Comparison of ENCODE assay signal across 20 cellular contexts in the genomic region with DNA sequence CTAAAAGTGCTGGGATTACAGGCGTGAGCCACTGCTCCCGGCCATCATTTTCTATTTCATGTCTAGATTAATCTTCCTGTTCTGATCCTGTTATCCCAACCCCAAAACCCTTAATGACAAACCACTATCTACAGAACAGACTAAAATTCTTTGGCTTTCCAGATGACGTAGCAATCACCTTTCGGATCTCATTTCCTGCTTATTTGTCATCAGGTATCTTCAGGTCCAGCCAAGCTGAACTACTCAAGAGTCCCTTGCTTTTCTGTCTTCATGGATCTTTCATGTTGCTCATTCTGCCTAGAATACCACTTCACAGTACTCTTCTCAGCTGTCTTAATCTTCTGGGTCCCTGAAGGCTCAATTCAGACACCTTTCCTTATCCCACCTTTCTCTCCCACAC.
"Had no signal": no experiment of that assay in that cellular context is flagged by ENCODE, and none has a peak within 500 bp of the region (broad histone marks: within the 10 kb centered on the region; RNA-seq: fewer than 3 reads in every experiment).

No MANE protein-coding gene starts in this region.

- H3K4me3 ChIP-seq: ascending aorta, esophagus muscularis mucosa, left ventricle myocardium inferior, lung, suprapubic skin, tibial artery had no signal

- H3K27ac Mint-ChIP-seq: activated naive CD4-positive, alpha-beta T cell treated with anti-CD3 and anti-CD28 coated beads for 36 hours; activated naive CD8-positive, alpha-beta T cell treated with anti-CD3 and anti-CD28 coated beads, Interleukin-2, amount 10 ng/mL, durations not matched to agents 7 days and 5 days; brain; nephron had no signal

- H3K9me3 ChIP-seq: ascending aorta, esophagus muscularis mucosa, left ventricle myocardium inferior, suprapubic skin, tibial artery had no signal

- H3K27me3 ChIP-seq: ascending aorta, esophagus muscularis mucosa, suprapubic skin, tibial artery had no signal

- H3K36me3 Mint-ChIP-seq: activated naive CD8-positive, alpha-beta T cell treated with anti-CD3 and anti-CD28 coated beads, Interleukin-2, amount 10 ng/mL, durations not matched to agents 7 days and 5 days; brain had no signal

- H3K4me3 Mint-ChIP-seq: activated naive CD4-positive, alpha-beta T cell treated with anti-CD3 and anti-CD28 coated beads for 36 hours; activated naive CD8-positive, alpha-beta T cell treated with anti-CD3 and anti-CD28 coated beads, Interleukin-2, amount 10 ng/mL, durations not matched to agents 7 days and 5 days; brain; nephron had no signal

- H3K27me3 Mint-ChIP-seq: activated naive CD8-positive, alpha-beta T cell treated with anti-CD3 and anti-CD28 coated beads, Interleukin-2, amount 10 ng/mL, durations not matched to agents 7 days and 5 days; brain had no signal

- ATAC-seq: right cardiac atrium had no signal

- H3K9me3 Mint-ChIP-seq: activated naive CD4-positive, alpha-beta T cell treated with anti-CD3 and anti-CD28 coated beads for 36 hours; activated naive CD8-positive, alpha-beta T cell treated with anti-CD3 and anti-CD28 coated beads, Interleukin-2, amount 10 ng/mL, durations not matched to agents 7 days and 5 days; nephron had no signal

- H3K36me3 ChIP-seq: ascending aorta, esophagus muscularis mucosa, left ventricle myocardium inferior, suprapubic skin, tibial artery had no signal

- H3K4me1 ChIP-seq: ascending aorta, tibial artery had no signal

- H3K4me1 Mint-ChIP-seq: brain, nephron had no signal

- DNase-seq: activated CD4-positive, alpha-beta T cell treated with anti-CD3 and anti-CD28 coated beads for 4 hours; activated CD4-positive, alpha-beta T cell treated with anti-CD3 and anti-CD28 coated beads, Interleukin-2, amount 50 U/mL, for 4 hours; activated effector memory CD4-positive, alpha-beta T cell treated with Interleukin-2 at 50 U/mL for 16 hours; activated naive CD4-positive, alpha-beta T cell treated with anti-CD3 and anti-CD28 coated beads for 36 hours; activated naive CD8-positive, alpha-beta T cell treated with anti-CD3 and anti-CD28 coated beads, Interleukin-2, amount 10 ng/mL, durations not matched to agents 7 days and 5 days; central memory CD4-positive, alpha-beta T cell; left ventricle myocardium inferior; posterior cingulate gyrus; right cardiac atrium; stimulated activated CD4-positive, alpha-beta T cell treated with anti-CD3 and anti-CD28 coated beads, Interleukin-15, amount 100 ng/mL, for 24 hours; stimulated activated CD4-positive, alpha-beta T cell treated with anti-CD3 and anti-CD28 coated beads, Interleukin-2, amount 100 ng/mL, for 24 hours; stimulated activated naive CD4-positive, alpha-beta T cell; T-helper 1 cell; tibial artery had no signal

- H3K27ac ChIP-seq: ascending aorta, esophagus muscularis mucosa, left ventricle myocardium inferior, suprapubic skin, tibial artery had no signal
